Comparison of ENCODE assay signal across 27 cellular contexts in genomic region chr16:19707699-19708497, GRCh38. TPM values are rescaled to one million over a fixed set of nuclear protein-coding genes. Genes with fewer than 3 reads are reported as not detected.
A peak's percentile ranks its signal among the peaks of the same experiment; 100 is the strongest.
DNase-seq lines count a peak whose midpoint lies in the region; ATAC-seq, FAIRE-seq and TF ChIP-seq lines count a peak whose summit lies in the region.
"Had no signal": no experiment of that assay in that cellular context is flagged by ENCODE, and none has a peak within 500 bp of the region (broad histone marks: within the 10 kb centered on the region; RNA-seq: fewer than 3 reads in every experiment).

No MANE protein-coding gene starts in this region.

- TF ChIP-seq EP300 in K562 (IDR thresholded peaks at IDR 0.05; ENCODE audit: low read length): no peak

- peak overlapping the region; percentile 37 for H4K91ac ChIP-seq in mesenchymal stem cell (ENCODE audit: low read length)

- H3K4me2 ChIP-seq in K562 (ENCODE audit: insufficient read depth, low read length): no peak overlapping the region
- H3K4me2 ChIP-seq in mesenchymal stem cell (ENCODE audit: low read length, poor library complexity, severe bottlenecking): no peak overlapping the region

- H3K9me3 ChIP-seq in K562 (replicated peaks; ENCODE audit: control insufficient read depth, insufficient read depth, low read depth, low read length): no peaks in the 10 kb centered on the region
- no peaks in the 10 kb centered on the region for H3K9me3 ChIP-seq in mesenchymal stem cell (ENCODE audit: control insufficient read depth, low read length)
- H3K9me3 ChIP-seq: body of pancreas, Caco-2 had no signal

- no peak overlapping the region for H2AFZ ChIP-seq in K562 (ENCODE audit: low read depth, low read length)
- H2AFZ ChIP-seq in mesenchymal stem cell (ENCODE audit: low read depth, low read length): no peak overlapping the region

- H3K36me3 ChIP-seq in K562 (ENCODE audit: control insufficient read depth, insufficient read depth, low read length): peaks cover 98% of the 10 kb centered on the region
- H3K36me3 ChIP-seq in mesenchymal stem cell (ENCODE audit: control insufficient read depth in 1 of 2, insufficient read depth in 2 of 2, low read depth in 1 of 2, low read length in 2 of 2): peaks cover 83 to 84% of the 10 kb centered on the region in 2 experiments

- POLR2A ChIA-PET in activated CD4-positive, alpha-beta T cell treated with anti-CD3 and anti-CD28 coated beads, Interleukin-2, amount 10 ng/mL, durations not matched to agents 7 days and 5 days (lab: Charles Lee): no interaction called here
- POLR2A ChIA-PET in K562 (lab: Yijun Ruan, JAX): interaction anchor here (1.3 to 1.4 kb wide), 2 partner anchors 8 to 9 kb away, joined by 3 to 6 read pairs; no protein-coding TSS in a partner anchor

- no peaks in the 10 kb centered on the region for H3K9me3 Mint-ChIP-seq in activated CD4-positive, alpha-beta T cell treated with anti-CD3 and anti-CD28 coated beads, Interleukin-2, amount 10 ng/mL, durations not matched to agents 7 days and 5 days
- H3K9me3 Mint-ChIP-seq: activated T-cell treated with anti-CD3 and anti-CD28 coated beads, Interleukin-2, amount 50 U/mL, for 24 hours; T-helper 1 cell treated with Interleukin-12 subunit alpha and Interleukin-12 subunit beta and Interleukin-4 antibody, amounts not matched to agents 30 μg/mL and 1 μg/mL, for 36 hours had no signal

- no peak overlapping the region for H2BK5ac ChIP-seq in mesenchymal stem cell (ENCODE audit: low read depth, low read length, poor library complexity, severe bottlenecking)

- 87% methylated on average over 11 of the region's 23 CpGs for WGBS in K562 (ENCODE audit: insufficient coverage, low coverage, missing lambda C conversion rate)
- WGBS in mesenchymal stem cell: 91% methylated on average over 21 of the region's 23 CpGs

- no peak overlapping the region for H2AK5ac ChIP-seq in mesenchymal stem cell (ENCODE audit: low read length, severe bottlenecking)

- no peak overlapping the region for H3K14ac ChIP-seq in mesenchymal stem cell (ENCODE audit: low read length in 2 of 2)

- peak overlapping the region; percentile 68 for H3K27ac Mint-ChIP-seq in activated CD4-positive, alpha-beta T cell treated with anti-CD3 and anti-CD28 coated beads, Interleukin-2, amount 10 ng/mL, durations not matched to agents 7 days and 5 days
- H3K27ac Mint-ChIP-seq: activated T-cell treated with anti-CD3 and anti-CD28 coated beads, Interleukin-2, amount 50 U/mL, for 24 hours; T-helper 1 cell treated with Interleukin-12 subunit alpha and Interleukin-12 subunit beta and Interleukin-4 antibody, amounts not matched to agents 30 μg/mL and 1 μg/mL, for 36 hours had no signal

- H3K79me2 ChIP-seq in K562 (ENCODE audit: control insufficient read depth, insufficient read depth, low read length): peaks cover 39% of the 10 kb centered on the region

- no peak overlapping the region for H3K27ac ChIP-seq in K562 (ENCODE audit: extremely low read depth, low read depth, low read length)
- no peak overlapping the region for H3K27ac ChIP-seq in mesenchymal stem cell (ENCODE audit: low read length, poor library complexity, severe bottlenecking)
- H3K27ac ChIP-seq: 22Rv1, body of pancreas, C4-2B, epithelial cell of prostate, SK-N-MC had no signal

- H3K4me1 ChIP-seq in K562 (replicated peaks in 1 of 2; ENCODE audit: control insufficient read depth in 2 of 2, insufficient read depth in 2 of 2, low read length in 2 of 2) (peaks cover 25 to 43% of the 10 kb centered on the region in 2 experiments; a peak in 4 of 5 replicates), mesenchymal stem cell (ENCODE audit: control insufficient read depth, insufficient read depth, low read depth, low read length) (peaks cover 23% of the 10 kb centered on the region)
- H3K4me1 ChIP-seq: Caco-2 had no signal

- H2BK15ac ChIP-seq in mesenchymal stem cell (ENCODE audit: low read depth, poor library complexity, severe bottlenecking): no peak overlapping the region

- H3K27me3 Mint-ChIP-seq in activated CD4-positive, alpha-beta T cell treated with anti-CD3 and anti-CD28 coated beads, Interleukin-2, amount 10 ng/mL, durations not matched to agents 7 days and 5 days: no peaks in the 10 kb centered on the region
- H3K27me3 Mint-ChIP-seq: activated T-cell treated with anti-CD3 and anti-CD28 coated beads, Interleukin-2, amount 50 U/mL, for 24 hours had no signal

- peaks cover 34% of the 10 kb centered on the region for H4K20me1 ChIP-seq in K562 (replicated peaks; ENCODE audit: control insufficient read depth, insufficient read depth, low read length)

- ATAC-seq in K562: peak; percentile 39; the same call in 2 of the 3 replicates
- peak; percentile 10 for ATAC-seq in stimulated activated naive CD8-positive, alpha-beta T cell treated with anti-CD3 and anti-CD28 coated beads, Interleukin-15, Interleukin-2, amounts not matched to agents 100 U/mL and 50 U/mL, for 24 hours
- ATAC-seq: body of pancreas, HepG2 had no signal

- no peak overlapping the region for H3K23ac ChIP-seq in mesenchymal stem cell (ENCODE audit: low read length in 2 of 2)

- H3K4me1 Mint-ChIP-seq in activated CD4-positive, alpha-beta T cell treated with anti-CD3 and anti-CD28 coated beads, Interleukin-2, amount 10 ng/mL, durations not matched to agents 7 days and 5 days: peaks cover 2% of the 10 kb centered on the region

- H3K4ac ChIP-seq in mesenchymal stem cell (ENCODE audit: low read depth in 1 of 2, low read length in 2 of 2): peak overlapping the region in 1 of 2 experiments; percentile 24

- no peak overlapping the region for H3K4me3 ChIP-seq in K562
- peak overlapping the region in 1 of 2 experiments; percentile 27 for H3K4me3 ChIP-seq in mesenchymal stem cell (ENCODE audit: insufficient read depth in 1 of 2, low read depth in 1 of 2, low read length in 2 of 2)
- H3K4me3 ChIP-seq: body of pancreas, SK-N-MC, skin epidermis had no signal

- in situ Hi-C loops in K562 (cut with MboI): no loop called here

- no peak for TF ChIP-seq POLR2A in K562 (conservative IDR thresholded peaks at IDR 0.05)

- H3K27me3 ChIP-seq in K562 (ENCODE audit: control insufficient read depth in 2 of 2, insufficient read depth in 2 of 2, low read length in 2 of 2) (no peaks in the 10 kb centered on the region), mesenchymal stem cell (ENCODE audit: control insufficient read depth in 1 of 2, insufficient read depth in 1 of 2, low read length in 2 of 2) (no peaks in the 10 kb centered on the region)
- H3K27me3 ChIP-seq: body of pancreas had no signal

- BruUV-seq in K562 (replicated peaks; lab: Mats Ljungman, UMichigan): no TSS peak

- CTCF ChIA-PET in activated CD4-positive, alpha-beta T cell treated with anti-CD3 and anti-CD28 coated beads, Interleukin-2, amount 10 ng/mL, durations not matched to agents 7 days and 5 days (lab: Charles Lee): no interaction called here
- CTCF ChIA-PET in K562 (lab: Yijun Ruan, JAX; ENCODE audit: low intra/inter-chr PET ratio): no interaction called here

- no peak overlapping the region for H2BK120ac ChIP-seq in mesenchymal stem cell (ENCODE audit: low read depth, low read length)

- no peak for TF ChIP-seq RAD21 in K562 (CRISPR knock-in tag; conservative IDR thresholded peaks at IDR 0.05 in 1 of 2, IDR thresholded peaks at IDR 0.05 in 1 of 2)

- peaks cover 47% of the 10 kb centered on the region for H3K36me3 Mint-ChIP-seq in activated CD4-positive, alpha-beta T cell treated with anti-CD3 and anti-CD28 coated beads, Interleukin-2, amount 10 ng/mL, durations not matched to agents 7 days and 5 days (ENCODE audit: low read depth)

- FAIRE-seq in K562 (lab: Jason Lieb, UNC): no peak
- FAIRE-seq: HepG2 had no signal

- H3K4me3 Mint-ChIP-seq in activated CD4-positive, alpha-beta T cell treated with anti-CD3 and anti-CD28 coated beads, Interleukin-2, amount 10 ng/mL, durations not matched to agents 7 days and 5 days: no peak overlapping the region
- H3K4me3 Mint-ChIP-seq: activated T-cell treated with anti-CD3 and anti-CD28 coated beads, Interleukin-2, amount 50 U/mL, for 24 hours; T-helper 1 cell treated with Interleukin-12 subunit alpha and Interleukin-12 subunit beta and Interleukin-4 antibody, amounts not matched to agents 30 μg/mL and 1 μg/mL, for 36 hours had no signal

- H2BK12ac ChIP-seq in mesenchymal stem cell (ENCODE audit: low read length in 2 of 2): peak overlapping the region in 1 of 2 experiments; percentile 55

- intact Hi-C loops in K562 (cut with micrococcal nuclease): no loop called here

- TF ChIP-seq CTCF in K562 (IDR thresholded peaks at IDR 0.05 in 2 of 3, conservative IDR thresholded peaks at IDR 0.05 in 1 of 3; ENCODE audit: insufficient read depth in 2 of 3, low read depth in 1 of 3, low read length in 3 of 3): no peak

- H3K9ac ChIP-seq in K562 (ENCODE audit: insufficient read depth in 1 of 2, low read depth in 2 of 2, low read length in 2 of 2) (0 out of 4 replicates have a peak overlapping the region, but pooled peaks of 1 of the 2 experiments have one; percentile 65), mesenchymal stem cell (ENCODE audit: low read length) (no peak overlapping the region)

- peaks cover 11% of the 10 kb centered on the region for H3K9me1 ChIP-seq in K562 (ENCODE audit: control insufficient read depth, insufficient read depth, low read length)

- peak overlapping the region in 1 of 2 experiments; percentile 60 for H3K18ac ChIP-seq in mesenchymal stem cell (ENCODE audit: low read depth in 1 of 2, low read length in 2 of 2)

- peak overlapping the region; percentile 45 for H4K8ac ChIP-seq in mesenchymal stem cell (ENCODE audit: low read length)

- peaks cover 68% of the 10 kb centered on the region for H3K79me1 ChIP-seq in mesenchymal stem cell (replicated peaks; ENCODE audit: low read length, poor library complexity, severe bottlenecking)

- DNase-seq in activated CD4-positive, alpha-beta T cell treated with anti-CD3 and anti-CD28 coated beads, Interleukin-2, amount 10 ng/mL, durations not matched to agents 7 days and 5 days: no peak
- DNase-seq in activated CD4-positive, alpha-beta T cell treated with anti-CD3 and anti-CD28 coated beads, Interleukin-2, amount 50 U/mL, for 1 hour: no peak
- peak; percentile 21 to 48 (median 42) for DNase-seq in K562 (ENCODE audit: extremely low read depth in 1 of 4, low spot score in 3 of 4)
- no peak for DNase-seq in mesenchymal stem cell
- no peak for DNase-seq in stimulated activated naive CD8-positive, alpha-beta T cell treated with anti-CD3 and anti-CD28 coated beads, Interleukin-15, Interleukin-2, amounts not matched to agents 100 U/mL and 50 U/mL, for 24 hours
- no peak for DNase-seq in NK-92 (lab: John Stamatoyannopoulos, UW; ENCODE audit: unreplicated experiment)
- no peak for DNase-seq in activated CD4-positive, alpha-beta T cell treated with anti-CD3 and anti-CD28 coated beads, Interleukin-2, amount 50 U/mL, for 48 hours
- no peak for DNase-seq in dedifferentiated amniotic fluid mesenchymal stem cell (ENCODE audit: extremely low spot score)
- DNase-seq: activated CD4-positive, alpha-beta T cell treated with anti-CD3 and anti-CD28 coated beads for 4 hours; activated T-cell treated with anti-CD3 and anti-CD28 coated beads, Interleukin-2, amount 50 U/mL, for 24 hours; body of pancreas; Caco-2; DMS79 treated with DMSO at 0.1 percent for 48 hours; effector CD8-positive, alpha-beta T cell; Kasumi-1; NCI-H1436 treated with DMSO at 0.1 percent for 48 hours; NCI-H345; NCI-H748 treated with DMSO at 0.1 percent for 48 hours; occipital lobe; stimulated activated CD8-positive, alpha-beta memory T cell treated with anti-CD3 and anti-CD28 coated beads, Interleukin-4, amount 100 ng/mL, for 48 hours had no signal

RNA-seq across cellular contexts. Expression of gene KNOP1, which starts 10.1 kb away (rescaled TPM):
- 10 to 100 TPM; 16.8 TPM for total RNA-seq in activated CD4-positive, alpha-beta T cell treated with anti-CD3 and anti-CD28 coated beads, Interleukin-2, amount 10 ng/mL, durations not matched to agents 7 days and 5 days
- 52.3 and 57.2 TPM in 2 replicates for total RNA-seq in K562 (2011; cell fraction: chromatin; rRNA removed; ENCODE audit: low replicate concordance)
- 32.2 and 36.4 TPM in 2 replicates for total RNA-seq in K562 (2011; cell fraction: nucleolus; rRNA removed)
- 42.1 and 46.4 TPM in 2 replicates for total RNA-seq in K562 (2011; cell fraction: nucleoplasm; rRNA removed)
- total RNA-seq in K562 (2014; rRNA removed) (31.9 and 33.7 TPM in 2 replicates), K562 (2014; rRNA removed; fragmentation: Illumina TruSeq; extraction: Trizol) (44.8 and 54.8 TPM in 2 replicates), K562 (2015; rRNA removed; fragmentation: Illumina TruSeq; extraction: Trizol) (53.1 and 53.4 TPM in 2 replicates), K562 (2021) (35.8 and 38.2 TPM in 2 replicates)
- polyA plus RNA-seq in K562 (2011; rRNA removed) (15.4 and 22.4 TPM in 2 replicates), K562 (2014; fragmentation: Illumina TruSeq; extraction: Trizol) (43.0 and 57.6 TPM in 2 replicates), K562 (2014; fragmentation: Nextera tagmentation; extraction: Ambion mirVana) (10 to 100 TPM; 39.3 to 50.9 TPM), K562 (2014; rRNA removed) (38.6 and 48.6 TPM in 2 replicates)
- polyA plus RNA-seq in K562 (2011; cell fraction: cytosol; rRNA removed): 9.7 and 11.0 TPM in 2 replicates
- 15.8 and 17.5 TPM in 2 replicates for polyA plus RNA-seq in K562 (2011; cell fraction: nucleus; rRNA removed)
- 18.9 and 30.8 TPM in 2 replicates for polyA plus RNA-seq in K562 (2012)
- 26.5 and 31.7 TPM in 2 replicates for polyA minus RNA-seq in K562 (2011; rRNA and poly(A)+ RNA removed)
- polyA minus RNA-seq in K562 (2011; cell fraction: cytosol; rRNA and poly(A)+ RNA removed): 12.3 and 13.9 TPM in 2 replicates
- polyA minus RNA-seq in K562 (2011; cell fraction: nucleus; rRNA and poly(A)+ RNA removed): 10.8 and 15.9 TPM in 2 replicates
- 49.1 TPM for polyA plus RNA-seq in mesenchymal stem cell (2013, experiment 1 of 2)
- polyA plus RNA-seq in mesenchymal stem cell (2013, experiment 2 of 2): 47.9 TPM

RNA-seq across cellular contexts. Expression of gene IQCK, which starts 10.2 kb away (rescaled TPM):
- total RNA-seq in activated CD4-positive, alpha-beta T cell treated with anti-CD3 and anti-CD28 coated beads, Interleukin-2, amount 10 ng/mL, durations not matched to agents 7 days and 5 days: 1 to 10 TPM; 1.1 to 1.5 TPM
- 18.2 and 23.3 TPM in 2 replicates for total RNA-seq in K562 (2011; cell fraction: chromatin; rRNA removed; ENCODE audit: low replicate concordance)
- 13.7 and 15.2 TPM in 2 replicates for total RNA-seq in K562 (2011; cell fraction: nucleolus; rRNA removed)
- total RNA-seq in K562 (2011; cell fraction: nucleoplasm; rRNA removed): 13.3 and 25.6 TPM in 2 replicates
- total RNA-seq in K562 (2014; rRNA removed) (4.9 and 6.4 TPM in 2 replicates), K562 (2014; rRNA removed; fragmentation: Illumina TruSeq; extraction: Trizol) (5.4 and 5.7 TPM in 2 replicates), K562 (2015; rRNA removed; fragmentation: Illumina TruSeq; extraction: Trizol) (5.3 and 5.6 TPM in 2 replicates), K562 (2021) (6.2 and 7.3 TPM in 2 replicates)
- polyA plus RNA-seq in K562 (2011; rRNA removed) (8.8 and 10.1 TPM in 2 replicates), K562 (2014; fragmentation: Illumina TruSeq; extraction: Trizol) (7.8 and 9.2 TPM in 2 replicates), K562 (2014; fragmentation: Nextera tagmentation; extraction: Ambion mirVana) (10 to 100 TPM in 1 of 2 experiments, 1 to 10 TPM in 1; 9.6 to 12.2 TPM), K562 (2014; rRNA removed) (4.7 and 5.2 TPM in 2 replicates)
- 5.8 and 10.0 TPM in 2 replicates for polyA plus RNA-seq in K562 (2011; cell fraction: cytosol; rRNA removed)
- 13.9 and 14.2 TPM in 2 replicates for polyA plus RNA-seq in K562 (2011; cell fraction: nucleus; rRNA removed)
- 4.5 and 5.6 TPM in 2 replicates for polyA plus RNA-seq in K562 (2012)
- polyA minus RNA-seq in K562 (2011; rRNA and poly(A)+ RNA removed): 11.1 and 11.2 TPM in 2 replicates
- 3.5 and 10.8 TPM in 2 replicates for polyA minus RNA-seq in K562 (2011; cell fraction: cytosol; rRNA and poly(A)+ RNA removed)
- 12.0 and 14.2 TPM in 2 replicates for polyA minus RNA-seq in K562 (2011; cell fraction: nucleus; rRNA and poly(A)+ RNA removed)
- 17.2 TPM for polyA plus RNA-seq in mesenchymal stem cell (2013, experiment 1 of 2)
- polyA plus RNA-seq in mesenchymal stem cell (2013, experiment 2 of 2): 16.6 TPM

Comparison
In these comparisons a context has a peak if more than half of its experiments do, and no peak if none do; other contexts are left out.
1. DNase-seq: peak in K562 (4 of 4); none in activated CD4-positive, alpha-beta T cell treated with anti-CD3 and anti-CD28 coated beads, Interleukin-2, amount 10 ng/mL, durations not matched to agents 7 days and 5 days (single experiment), activated CD4-positive, alpha-beta T cell treated with anti-CD3 and anti-CD28 coated beads, Interleukin-2, amount 50 U/mL, for 1 hour (single experiment), mesenchymal stem cell (single experiment), stimulated activated naive CD8-positive, alpha-beta T cell treated with anti-CD3 and anti-CD28 coated beads, Interleukin-15, Interleukin-2, amounts not matched to agents 100 U/mL and 50 U/mL, for 24 hours (single experiment), NK-92 (single experiment), activated CD4-positive, alpha-beta T cell treated with anti-CD3 and anti-CD28 coated beads, Interleukin-2, amount 50 U/mL, for 48 hours (0 of 2) and dedifferentiated amniotic fluid mesenchymal stem cell (single experiment).